9 cellular contexts compared by ENCODE assay signal in genomic region chr6:28720357-28721231, GRCh38.
"Had no signal": no experiment of that assay in that cellular context is flagged by ENCODE, and none has a peak within 500 bp of the region (broad histone marks: within the 10 kb centered on the region; RNA-seq: fewer than 3 reads in every experiment).

No MANE protein-coding gene starts in this region.

- ATAC-seq: stimulated activated naive CD8-positive, alpha-beta T cell treated with anti-CD3 and anti-CD28 coated beads, Interleukin-15, amount 100 ng/mL, for 72 hours had no signal

- H3K36me3 ChIP-seq: esophagus squamous epithelium, left ventricle myocardium inferior, ovary, thoracic aorta had no signal

- H3K9me3 ChIP-seq: esophagus squamous epithelium, left ventricle myocardium inferior, ovary, thoracic aorta had no signal

- H3K27me3 ChIP-seq: ovary had no signal

- DNase-seq: activated CD4-positive, alpha-beta memory T cell treated with anti-CD3 and anti-CD28 coated beads, Interleukin-2, amount 10 ng/mL, durations not matched to agents 7 days and 5 days; activated gamma-delta T cell treated with Interleukin-2 at 50 U/mL for 16 hours; esophagus squamous epithelium; kidney; left ventricle myocardium inferior; ovary; stimulated activated CD4-positive, alpha-beta T cell treated with anti-CD3 and anti-CD28 coated beads, Interleukin-4, amount 100 ng/mL, for 4 hours; stimulated activated naive CD8-positive, alpha-beta T cell treated with anti-CD3 and anti-CD28 coated beads, Interleukin-15, amount 100 ng/mL, for 72 hours had no signal

- H3K27ac ChIP-seq: esophagus squamous epithelium, left ventricle myocardium inferior, ovary, thoracic aorta had no signal

- H3K4me1 ChIP-seq: esophagus squamous epithelium, left ventricle myocardium inferior had no signal

- H3K4me3 ChIP-seq: esophagus squamous epithelium, left ventricle myocardium inferior, ovary, thoracic aorta had no signal
